In genomic region chr2:163664610-163665009, GRCh38 we compare ENCODE assay signal across 19 cellular contexts.
DNase-seq lines count a peak whose midpoint lies in the region; FAIRE-seq and TF ChIP-seq lines count a peak whose summit lies in the region.
"Had no signal": no experiment of that assay in that cellular context is flagged by ENCODE, and none has a peak within 500 bp of the region (broad histone marks: within the 10 kb centered on the region; RNA-seq: fewer than 3 reads in every experiment).

No MANE protein-coding gene starts in this region.

- H3K4me1 ChIP-seq in keratinocyte (ENCODE audit: control insufficient read depth, extremely low read depth, insufficient read depth, low read length): peaks cover 36% of the 10 kb centered on the region
- H3K4me1 ChIP-seq: uterus had no signal

- DNase-seq in AG08396 (ENCODE audit: low spot score) (peak; percentile 30), HTR-8/SVneo (ENCODE audit: insufficient read length, low spot score) (peak; percentile 20), astrocyte of the spinal cord (ENCODE audit: low read depth, low spot score) (peak; percentile 78), keratinocyte (ENCODE audit: low read depth, low spot score) (no peak), endothelial cell (ENCODE audit: low spot score) (no peak), HEK293T (ENCODE audit: extremely low spot score) (no peak), RWPE1 (ENCODE audit: low spot score) (no peak)
- no peak for DNase-seq in activated CD4-positive, alpha-beta memory T cell treated with anti-CD3 and anti-CD28 coated beads, Interleukin-2, amount 10 ng/mL, durations not matched to agents 7 days and 5 days
- DNase-seq: activated naive CD4-positive, alpha-beta T cell treated with anti-CD3 and anti-CD28 coated beads, Interleukin-2, amount 50 U/mL, for 16 hours; erythroblast; MM.1S; stimulated activated CD4-positive, alpha-beta T cell treated with anti-CD3 and anti-CD28 coated beads, Interleukin-4, amount 100 ng/mL, for 4 hours; uterus; WERI-Rb-1 had no signal

- peaks cover 2% of the 10 kb centered on the region for H3K27me3 Mint-ChIP-seq in endothelial cell (ENCODE audit: unreplicated experiment)
- no peaks in the 10 kb centered on the region for H3K27me3 Mint-ChIP-seq in activated CD4-positive, alpha-beta memory T cell treated with anti-CD3 and anti-CD28 coated beads, Interleukin-2, amount 10 ng/mL, durations not matched to agents 7 days and 5 days
- H3K27me3 Mint-ChIP-seq: progenitor cell of endocrine pancreas; stimulated activated memory B cell treated with anti-CD40 and anti-IgM and Interleukin-4, amounts not matched to agents 10 μg/mL and 1 μg/mL and 100 μg/mL, for 72 hours had no signal

- H3K9me1 ChIP-seq in keratinocyte (ENCODE audit: control insufficient read depth, extremely low read depth, insufficient read depth, low read length): no peaks in the 10 kb centered on the region

- in situ Hi-C loops in astrocyte of the spinal cord (cut with HindIII; ENCODE audit: low sequenced_read_pairs): no loop called here

- no peaks in the 10 kb centered on the region for H3K27me3 ChIP-seq in keratinocyte (ENCODE audit: control insufficient read depth, extremely low read depth, insufficient read depth, low read length)
- H3K27me3 ChIP-seq: uterus had no signal

- no peak overlapping the region for H3K4me2 ChIP-seq in keratinocyte (ENCODE audit: control insufficient read depth, extremely low read depth, insufficient read depth, low read depth, low read length)

- H3K9me3 ChIP-seq in keratinocyte (ENCODE audit: control insufficient read depth, low read depth, low read length): no peaks in the 10 kb centered on the region
- H3K9me3 ChIP-seq: HAP-1, uterus had no signal

- CTCF ChIA-PET in HEK293T (lab: Yijun Ruan, JAX) (no interaction called here), RWPE1 (lab: Yijun Ruan, JAX) (no interaction called here)
- CTCF ChIA-PET in activated CD4-positive, alpha-beta memory T cell treated with anti-CD3 and anti-CD28 coated beads, Interleukin-2, amount 10 ng/mL, durations not matched to agents 7 days and 5 days (lab: Charles Lee): no interaction called here

- no peak overlapping the region for H3K27ac ChIP-seq in keratinocyte (ENCODE audit: control insufficient read depth, insufficient read depth, low read length)
- H3K27ac ChIP-seq in RWPE1: no peak overlapping the region
- H3K27ac ChIP-seq: C4-2B, HL-60, uterus, WERI-Rb-1 had no signal

- H3K27ac Mint-ChIP-seq in endothelial cell (ENCODE audit: unreplicated experiment): no peak overlapping the region
- H3K27ac Mint-ChIP-seq in activated CD4-positive, alpha-beta memory T cell treated with anti-CD3 and anti-CD28 coated beads, Interleukin-2, amount 10 ng/mL, durations not matched to agents 7 days and 5 days: no peak overlapping the region
- H3K27ac Mint-ChIP-seq: progenitor cell of endocrine pancreas; stimulated activated memory B cell treated with anti-CD40 and anti-IgM and Interleukin-4, amounts not matched to agents 10 μg/mL and 1 μg/mL and 100 μg/mL, for 72 hours had no signal

- H3K9me3 Mint-ChIP-seq in endothelial cell (ENCODE audit: unreplicated experiment): no peaks in the 10 kb centered on the region
- peaks cover 24% of the 10 kb centered on the region for H3K9me3 Mint-ChIP-seq in activated CD4-positive, alpha-beta memory T cell treated with anti-CD3 and anti-CD28 coated beads, Interleukin-2, amount 10 ng/mL, durations not matched to agents 7 days and 5 days

- TF ChIP-seq CTCF in astrocyte of the spinal cord (IDR thresholded peaks at IDR 0.05; ENCODE audit: low read depth, low read length) (no peak), keratinocyte (optimal IDR thresholded peaks at IDR 0.05 in 1 of 3, IDR thresholded peaks at IDR 0.05 in 1 of 3, conservative IDR thresholded peaks at IDR 0.05 in 1 of 3; ENCODE audit: extremely low read depth in 1 of 3, insufficient read depth in 2 of 3, low read length in 3 of 3) (no peak), endothelial cell (IDR thresholded peaks at IDR 0.05; ENCODE audit: unreplicated experiment) (no peak), RWPE1 (conservative IDR thresholded peaks at IDR 0.05; ENCODE audit: low read depth) (no peak)

- H3K4me3 ChIP-seq in astrocyte of the spinal cord (ENCODE audit: low read depth, low read length) (no peak overlapping the region), keratinocyte (ENCODE audit: control insufficient read depth in 2 of 3, extremely low read depth in 1 of 3, insufficient read depth in 2 of 3, low read depth in 1 of 3, low read length in 3 of 3) (no peak overlapping the region)
- H3K4me3 ChIP-seq: HAP-1, uterus had no signal

- H2AFZ ChIP-seq in keratinocyte (ENCODE audit: control insufficient read depth, low read length): no peak overlapping the region

- H3K36me3 ChIP-seq in keratinocyte (ENCODE audit: control insufficient read depth in 2 of 2, extremely low read depth in 1 of 2, insufficient read depth in 2 of 2, low read length in 2 of 2): no peaks in the 10 kb centered on the region
- H3K36me3 ChIP-seq: HAP-1, uterus, WERI-Rb-1 had no signal

- H3K4me1 Mint-ChIP-seq in endothelial cell (ENCODE audit: unreplicated experiment): no peaks in the 10 kb centered on the region
- H3K4me1 Mint-ChIP-seq in activated CD4-positive, alpha-beta memory T cell treated with anti-CD3 and anti-CD28 coated beads, Interleukin-2, amount 10 ng/mL, durations not matched to agents 7 days and 5 days: no peaks in the 10 kb centered on the region
- H3K4me1 Mint-ChIP-seq: stimulated activated memory B cell treated with anti-CD40 and anti-IgM and Interleukin-4, amounts not matched to agents 10 μg/mL and 1 μg/mL and 100 μg/mL, for 72 hours had no signal

- H3K36me3 Mint-ChIP-seq in endothelial cell (ENCODE audit: low read depth, unreplicated experiment): no peaks in the 10 kb centered on the region
- no peaks in the 10 kb centered on the region for H3K36me3 Mint-ChIP-seq in activated CD4-positive, alpha-beta memory T cell treated with anti-CD3 and anti-CD28 coated beads, Interleukin-2, amount 10 ng/mL, durations not matched to agents 7 days and 5 days (ENCODE audit: low read depth)
- H3K36me3 Mint-ChIP-seq: stimulated activated memory B cell treated with anti-CD40 and anti-IgM and Interleukin-4, amounts not matched to agents 10 μg/mL and 1 μg/mL and 100 μg/mL, for 72 hours had no signal

- POLR2A ChIA-PET in HEK293T (lab: Yijun Ruan, JAX): no interaction called here
- POLR2A ChIA-PET in RWPE1 (lab: Yijun Ruan, JAX; ENCODE audit: low non-redundant PET): no interaction called here
- POLR2A ChIA-PET in activated CD4-positive, alpha-beta memory T cell treated with anti-CD3 and anti-CD28 coated beads, Interleukin-2, amount 10 ng/mL, durations not matched to agents 7 days and 5 days (lab: Charles Lee): no interaction called here

- no peak overlapping the region for H3K9ac ChIP-seq in keratinocyte (ENCODE audit: control insufficient read depth, extremely low read depth, insufficient read depth, low read length)

- dilution Hi-C loops in keratinocyte (cut with MboI; ENCODE audit: extremely low pct_ligation_motif_present, low sequenced_read_pairs): no loop called here

- H4K20me1 ChIP-seq in keratinocyte (ENCODE audit: control insufficient read depth, extremely low read depth, insufficient read depth, low read length): no peaks in the 10 kb centered on the region

- no peak overlapping the region for H3K4me3 Mint-ChIP-seq in endothelial cell (ENCODE audit: unreplicated experiment)
- no peak overlapping the region for H3K4me3 Mint-ChIP-seq in activated CD4-positive, alpha-beta memory T cell treated with anti-CD3 and anti-CD28 coated beads, Interleukin-2, amount 10 ng/mL, durations not matched to agents 7 days and 5 days
- H3K4me3 Mint-ChIP-seq: stimulated activated memory B cell treated with anti-CD40 and anti-IgM and Interleukin-4, amounts not matched to agents 10 μg/mL and 1 μg/mL and 100 μg/mL, for 72 hours had no signal

- H3K79me2 ChIP-seq in keratinocyte (ENCODE audit: control insufficient read depth, insufficient read depth, low read length): no peaks in the 10 kb centered on the region

- FAIRE-seq in HTR-8/SVneo (lab: Jason Lieb, UNC) (no peak), keratinocyte (lab: Jason Lieb, UNC) (peak; percentile 79)

TF ChIP-seq in HEK293T, 16 proteins besides CTCF, POLR2A, EP300 and RAD21:
- no peak for TF ChIP-seq SUZ12 (IDR thresholded peaks at IDR 0.05)
- no peak for TF ChIP-seq TARDBP (IDR thresholded peaks at IDR 0.05)
- no peak for TF ChIP-seq ELF4 (IDR thresholded peaks at IDR 0.05)
- TF ChIP-seq FOXA1 (IDR thresholded peaks at IDR 0.05): no peak
- TF ChIP-seq PKNOX1 (IDR thresholded peaks at IDR 0.05): no peak
- TF ChIP-seq SP1 (IDR thresholded peaks at IDR 0.05): no peak
- no peak for TF ChIP-seq L3MBTL2 (conservative IDR thresholded peaks at IDR 0.05)
- no peak for TF ChIP-seq NFRKB (IDR thresholded peaks at IDR 0.05)
- TF ChIP-seq CTBP1 (IDR thresholded peaks at IDR 0.05; ENCODE audit: borderline replicate concordance): no peak
- no peak for TF ChIP-seq LEF1 (IDR thresholded peaks at IDR 0.05; ENCODE audit: borderline replicate concordance)
- no peak for TF ChIP-seq BHLHE40 (IDR thresholded peaks at IDR 0.05; ENCODE audit: borderline replicate concordance)
- TF ChIP-seq ARNT (IDR thresholded peaks at IDR 0.05): no peak
- no peak for TF ChIP-seq FOXK2 (IDR thresholded peaks at IDR 0.05)
- no peak for TF ChIP-seq FOXM1 (IDR thresholded peaks at IDR 0.05; ENCODE audit: borderline replicate concordance)
- no peak for TF ChIP-seq ZNF384 (IDR thresholded peaks at IDR 0.05)
- no peak for TF ChIP-seq HDGF (IDR thresholded peaks at IDR 0.05; ENCODE audit: borderline replicate concordance)
TF ChIP-seq in HEK293T: peak in this region for 0.

Comparison
In these comparisons a context has a peak if more than half of its experiments do, and no peak if none do; other contexts are left out.
1. DNase-seq: peak in AG08396 (single experiment), HTR-8/SVneo (single experiment) and astrocyte of the spinal cord (single experiment); none in keratinocyte (single experiment), endothelial cell (single experiment), HEK293T (single experiment), RWPE1 (single experiment) and activated CD4-positive, alpha-beta memory T cell treated with anti-CD3 and anti-CD28 coated beads, Interleukin-2, amount 10 ng/mL, durations not matched to agents 7 days and 5 days (single experiment).